ENCODE assay signal across 8 cellular contexts in genomic region chr20:50957798-50958732, GRCh38. TPM values are rescaled to one million over a fixed set of nuclear protein-coding genes. Genes with fewer than 3 reads are reported as not detected.
DNase-seq lines count a peak whose midpoint lies in the region; ATAC-seq, FAIRE-seq and TF ChIP-seq lines count a peak whose summit lies in the region.

TSS of gene DPM1 (minus strand) at chr20:50958532. CDS start at chr20:50958523, 9 bp downstream.

- H3K27ac ChIP-seq in kidney (ENCODE audit: low read depth in 2 of 2, low read length in 2 of 2), result peak within 1 kb of the TSS; percentile 89 to 95

- TF ChIP-seq CTCF in kidney (IDR thresholded peaks at IDR 0.05; ENCODE audit: borderline replicate concordance, extremely low read depth, insufficient read depth), result no peak

- intact Hi-C loops in kidney (cut with DNase I), result no loop called here

- H3K4me1 ChIP-seq in kidney (ENCODE audit: control insufficient read depth in 1 of 2, insufficient read depth in 1 of 2, low read depth in 1 of 2, low read length in 2 of 2), result peaks cover 12 to 18% of the 10 kb centered on the region in 2 donors

- H3K4me3 ChIP-seq in kidney (ENCODE audit: low read length in 2 of 2), result peak within 1 kb of the TSS; percentile 99

- FAIRE-seq in kidney (lab: Jason Lieb, UNC), result no peak

- H3K9ac ChIP-seq in kidney (ENCODE audit: low read length in 2 of 2), result peak within 1 kb of the TSS; percentile 88 to 98

- no peaks in the 10 kb centered on the region for H3K9me3 ChIP-seq in kidney (ENCODE audit: control insufficient read depth in 1 of 2, low read length in 2 of 2)

- DNase-seq in AG08395 (ENCODE audit: low spot score) (peak; percentile 90), NCI-H345 treated with DMSO at 0.1 percent for 48 hours (lab: John Stamatoyannopoulos, UW; ENCODE audit: unreplicated experiment) (peak; percentile 96), cerebellar nuclear complex (lab: John Stamatoyannopoulos, UW) (peak; percentile 0 to 61), kidney (peak; percentile 93)
- peak; percentile 91 for DNase-seq in stimulated activated CD4-positive, alpha-beta T cell treated with anti-CD3 and anti-CD28 coated beads, Interleukin-15, amount 100 ng/mL, for 24 hours

- ATAC-seq in GM18909 (IDR thresholded peaks at IDR 0.05; ENCODE audit: poor library complexity, unreplicated experiment) (peak; percentile 85), HG03159 (IDR thresholded peaks at IDR 0.05; ENCODE audit: unreplicated experiment) (peak; percentile 81)
- ATAC-seq in activated CD4-positive, CD25-positive, alpha-beta regulatory T cell treated with anti-CD3 and anti-CD28 coated beads, Interleukin-2, amount 50 U/mL, for 24 hours, result peak; percentile 77 to 80

- H3K36me3 ChIP-seq in kidney (ENCODE audit: control insufficient read depth in 1 of 2, insufficient read depth in 2 of 2, low read length in 2 of 2), result peaks cover 9 to 14% of the 10 kb centered on the region in 2 donors

RNA-seq across cellular contexts. Expression of gene DPM1, which starts in this region (rescaled TPM):
- total RNA-seq in kidney, result 32.4 TPM
- polyA plus RNA-seq in kidney (ENCODE audit: insufficient read depth, low read depth, low replicate concordance), result 53.2 TPM

Comparison
In these comparisons a context has a peak if more than half of its experiments do, and no peak if none do; other contexts are left out.
1. Peak in every context shown above with its lines: DNase-seq, ATAC-seq, H3K4me3 ChIP-seq and H3K27ac ChIP-seq.
2. DNase-seq: peak in every context shown above with its lines; median percentile 96 in NCI-H345 treated with DMSO at 0.1 percent for 48 hours; 93 in kidney; 91 in stimulated activated CD4-positive, alpha-beta T cell treated with anti-CD3 and anti-CD28 coated beads, Interleukin-15, amount 100 ng/mL, for 24 hours; 90 in AG08395; 30 in cerebellar nuclear complex.